In genomic region chr16:27387724-27388123, GRCh38 we compare ENCODE assay signal across 13 cellular contexts. TPM values are rescaled to one million over a fixed set of nuclear protein-coding genes. Genes with fewer than 3 reads are reported as not detected.
A peak's percentile ranks its signal among the peaks of the same experiment; 100 is the strongest.
DNase-seq lines count a peak whose midpoint lies in the region; ATAC-seq and TF ChIP-seq lines count a peak whose summit lies in the region.
"Had no signal": no experiment of that assay in that cellular context is flagged by ENCODE, and none has a peak within 500 bp of the region (broad histone marks: within the 10 kb centered on the region; RNA-seq: fewer than 3 reads in every experiment).

No MANE protein-coding gene starts in this region.

- no peak overlapping the region for H3K27ac Mint-ChIP-seq in T-helper 2 cell treated with Interferon-gamma antibody and Interleukin-4, amounts not matched to agents 5 μg/mL and 100 μg/mL, for 36 hours
- no peak overlapping the region for H3K27ac Mint-ChIP-seq in osteocyte (ENCODE audit: unreplicated experiment)
- H3K27ac Mint-ChIP-seq: T-helper 17 cell had no signal

- peak overlapping the region; percentile 87; the same call in 1 of the 2 replicates for H3K27ac ChIP-seq in MM.1S (ENCODE audit: low read length)
- H3K27ac ChIP-seq: breast epithelium, upper lobe of right lung had no signal

- H3F3A ChIP-seq in MM.1S (ENCODE audit: insufficient read depth, low read length), result peaks cover 22% of the 10 kb centered on the region

- H3K4me1 ChIP-seq in MM.1S (ENCODE audit: low read length), result peaks cover 43% of the 10 kb centered on the region
- H3K4me1 ChIP-seq: breast epithelium, upper lobe of right lung had no signal

- DNase-seq in MM.1S (no peak), osteocyte (ENCODE audit: extremely low spot score, unreplicated experiment) (no peak), KG1 (lab: John Stamatoyannopoulos, UW) (no peak), inferior parietal cortex (ENCODE audit: extremely low spot score) (no peak)
- no peak for DNase-seq in T-helper 2 cell treated with Interferon-gamma antibody and Interleukin-4, amounts not matched to agents 5 μg/mL and 100 μg/mL, for 36 hours (ENCODE audit: low spot score)
- DNase-seq: CD4-positive, CD25-positive, alpha-beta regulatory T cell; GOT3; T-helper 17 cell; upper lobe of right lung had no signal

- TF ChIP-seq CTCF in MM.1S (IDR thresholded peaks at IDR 0.05; ENCODE audit: low read length) (no peak), osteocyte (IDR thresholded peaks at IDR 0.05) (no peak)

- no peak overlapping the region for H3K4me2 ChIP-seq in MM.1S (ENCODE audit: low read depth, low read length)

- H3K36me3 Mint-ChIP-seq in T-helper 2 cell treated with Interferon-gamma antibody and Interleukin-4, amounts not matched to agents 5 μg/mL and 100 μg/mL, for 36 hours (ENCODE audit: low read depth), result peaks cover 25% of the 10 kb centered on the region
- H3K36me3 Mint-ChIP-seq in osteocyte (ENCODE audit: unreplicated experiment), result no peaks in the 10 kb centered on the region

- no peaks in the 10 kb centered on the region for H3K9me2 ChIP-seq in MM.1S (replicated peaks; ENCODE audit: insufficient read depth, low read length)

- peaks cover 13% of the 10 kb centered on the region for H3K4me1 Mint-ChIP-seq in T-helper 2 cell treated with Interferon-gamma antibody and Interleukin-4, amounts not matched to agents 5 μg/mL and 100 μg/mL, for 36 hours (ENCODE audit: low read depth)
- no peaks in the 10 kb centered on the region for H3K4me1 Mint-ChIP-seq in osteocyte (ENCODE audit: unreplicated experiment)

- H3K9me3 ChIP-seq in MM.1S (replicated peaks; ENCODE audit: insufficient read depth, low read length), result no peaks in the 10 kb centered on the region
- H3K9me3 ChIP-seq: upper lobe of right lung had no signal

- no peak overlapping the region for H3K4me3 Mint-ChIP-seq in T-helper 2 cell treated with Interferon-gamma antibody and Interleukin-4, amounts not matched to agents 5 μg/mL and 100 μg/mL, for 36 hours
- no peak overlapping the region for H3K4me3 Mint-ChIP-seq in osteocyte (ENCODE audit: unreplicated experiment)
- H3K4me3 Mint-ChIP-seq: CD4-positive, CD25-positive, alpha-beta regulatory T cell; T-helper 17 cell had no signal

- no peaks in the 10 kb centered on the region for H3K27me3 ChIP-seq in MM.1S (replicated peaks; ENCODE audit: insufficient read depth, low read length)
- H3K27me3 ChIP-seq: breast epithelium, upper lobe of right lung had no signal

- no peaks in the 10 kb centered on the region for H3K27me3 Mint-ChIP-seq in T-helper 2 cell treated with Interferon-gamma antibody and Interleukin-4, amounts not matched to agents 5 μg/mL and 100 μg/mL, for 36 hours (ENCODE audit: low read depth)
- peaks cover 40% of the 10 kb centered on the region for H3K27me3 Mint-ChIP-seq in osteocyte (ENCODE audit: unreplicated experiment)
- H3K27me3 Mint-ChIP-seq: CD4-positive, CD25-positive, alpha-beta regulatory T cell; T-helper 17 cell had no signal

- peaks cover 53% of the 10 kb centered on the region for H3K9me3 Mint-ChIP-seq in T-helper 2 cell treated with Interferon-gamma antibody and Interleukin-4, amounts not matched to agents 5 μg/mL and 100 μg/mL, for 36 hours
- H3K9me3 Mint-ChIP-seq in osteocyte (ENCODE audit: unreplicated experiment), result peaks cover 11% of the 10 kb centered on the region

- H3K79me2 ChIP-seq in MM.1S (ENCODE audit: low read length), result no peaks in the 10 kb centered on the region

- no peak overlapping the region for H3K4me3 ChIP-seq in MM.1S (ENCODE audit: low read length)
- H3K4me3 ChIP-seq: breast epithelium, upper lobe of right lung had no signal

- no peaks in the 10 kb centered on the region for H4K20me1 ChIP-seq in MM.1S (ENCODE audit: insufficient read depth, low read length)

- peak; percentile 86 for ATAC-seq in GM18519 (IDR thresholded peaks at IDR 0.05; ENCODE audit: low FRiP score, unreplicated experiment)
- ATAC-seq in GM19463 (IDR thresholded peaks at IDR 0.05; ENCODE audit: unreplicated experiment), result peak; percentile 79
- peak; percentile 73 for ATAC-seq in HG02938 (IDR thresholded peaks at IDR 0.05; ENCODE audit: unreplicated experiment)
- ATAC-seq: T-helper 17 cell, upper lobe of right lung had no signal

- no peak overlapping the region for H2AFZ ChIP-seq in MM.1S (ENCODE audit: low read length)

- no peak overlapping the region for H3K9ac ChIP-seq in MM.1S (ENCODE audit: low read length)

- H3K36me3 ChIP-seq in MM.1S (replicated peaks; ENCODE audit: insufficient read depth, low read length), result no peaks in the 10 kb centered on the region
- H3K36me3 ChIP-seq: breast epithelium, upper lobe of right lung had no signal

RNA-seq across cellular contexts. Expression of gene IL21R, which starts 14.2 kb away (rescaled TPM):
- total RNA-seq in osteocyte, result 0.34 and 0.40 TPM in 2 replicates
